ENCODE assay signal across 9 cellular contexts in the genomic region with DNA sequence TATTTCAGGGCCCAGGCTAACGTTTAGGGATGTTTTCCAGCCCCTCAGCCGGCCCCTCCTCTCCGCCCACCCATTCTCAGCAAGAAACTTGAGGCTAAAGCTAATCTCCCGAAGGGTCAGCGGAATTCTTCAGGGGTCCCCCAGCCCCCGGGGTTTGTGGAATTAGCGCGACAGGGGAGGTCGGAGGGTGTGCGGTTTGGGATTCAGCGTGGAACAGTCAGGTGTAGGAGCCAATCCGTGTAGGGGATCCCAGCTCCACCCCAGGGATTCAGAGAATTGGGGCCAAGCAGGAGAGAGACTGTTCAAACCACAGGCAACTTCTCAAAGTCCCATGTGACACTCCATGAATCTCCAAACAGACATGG. TPM values are rescaled to one million over a fixed set of nuclear protein-coding genes. Genes with fewer than 3 reads are reported as not detected.
DNase-seq lines count a peak whose midpoint lies in the region; ATAC-seq and TF ChIP-seq lines count a peak whose summit lies in the region.
"Had no signal": no experiment of that assay in that cellular context is flagged by ENCODE, and none has a peak within 500 bp of the region (broad histone marks: within the 10 kb centered on the region; RNA-seq: fewer than 3 reads in every experiment).

No MANE protein-coding gene starts in this region.

- H4K20me1 ChIP-seq in MM.1S (ENCODE audit: insufficient read depth, low read length), result no peaks in the 10 kb centered on the region

- peak overlapping the region; percentile 83 for H3K4me2 ChIP-seq in MM.1S (ENCODE audit: low read depth, low read length)

- H3K9ac ChIP-seq in MM.1S (ENCODE audit: low read length) (no peak overlapping the region), colonic mucosa (ENCODE audit: low read depth in 2 of 2, low read length in 2 of 2) (peak overlapping the region in 1 of 2 donors; percentile 54), muscle layer of colon (ENCODE audit: low read length) (peak overlapping the region; percentile 75)

- ATAC-seq in GM18868 (IDR thresholded peaks at IDR 0.05; ENCODE audit: unreplicated experiment), result no peak
- no peak for ATAC-seq in HG03135 (IDR thresholded peaks at IDR 0.05; ENCODE audit: unreplicated experiment)
- ATAC-seq in HG03469 (IDR thresholded peaks at IDR 0.05; ENCODE audit: unreplicated experiment), result no peak
- no peak for ATAC-seq in HG02840 (IDR thresholded peaks at IDR 0.05; ENCODE audit: low FRiP score, unreplicated experiment)
- ATAC-seq: GM12878 had no signal

- H3K79me2 ChIP-seq in MM.1S (ENCODE audit: low read length), result no peaks in the 10 kb centered on the region

- H3K9me2 ChIP-seq in MM.1S (replicated peaks; ENCODE audit: insufficient read depth, low read length), result no peaks in the 10 kb centered on the region

- H3K27ac ChIP-seq in MM.1S (ENCODE audit: low read length) (no peak overlapping the region), colonic mucosa (no peak overlapping the region), muscle layer of colon (ENCODE audit: low read depth, low read length) (peak overlapping the region; percentile 90)

- intact Hi-C loops in CD14-positive monocyte (cut with micrococcal nuclease), result no loop called here
- intact Hi-C loops in colonic mucosa (cut with DNase I), result no loop called here

- H3K36me3 Mint-ChIP-seq in CD14-positive monocyte, result peaks cover 16 to 27% of the 10 kb centered on the region in 2 donors

- H3K36me3 ChIP-seq in MM.1S (replicated peaks; ENCODE audit: insufficient read depth, low read length) (no peaks in the 10 kb centered on the region), colonic mucosa (no peaks in the 10 kb centered on the region), muscle layer of colon (ENCODE audit: insufficient read depth, low read length) (no peaks in the 10 kb centered on the region)

- peaks cover 9 to 16% (median 11%) of the 10 kb centered on the region in 3 donors for H3K27me3 Mint-ChIP-seq in CD14-positive monocyte (ENCODE audit: low read depth in 3 of 3)

- peak overlapping the region; percentile 60 for H3K4me3 ChIP-seq in MM.1S (ENCODE audit: low read length)
- peak overlapping the region; percentile 36 for H3K4me3 ChIP-seq in colonic mucosa
- peak overlapping the region; percentile 71 to 73 for H3K4me3 ChIP-seq in muscle layer of colon (ENCODE audit: low read depth in 1 of 2, low read length in 2 of 2)
- H3K4me3 ChIP-seq: GM12878 had no signal

- H3K4me1 ChIP-seq in MM.1S (ENCODE audit: low read length) (0 out of 2 replicates have a peak, but pooled peaks cover 3% of the 10 kb centered on the region), colonic mucosa (no peaks in the 10 kb centered on the region), muscle layer of colon (ENCODE audit: insufficient read depth, low read length) (no peaks in the 10 kb centered on the region)

- H3K27ac Mint-ChIP-seq in CD14-positive monocyte, result peak overlapping the region in 2 of 7 donors; percentile 68 to 87

- peak overlapping the region; percentile 86 to 98 for H3K4me3 Mint-ChIP-seq in CD14-positive monocyte

- H3K4me1 Mint-ChIP-seq in CD14-positive monocyte, result peaks cover 37% of the 10 kb centered on the region

- no peak for TF ChIP-seq CTCF in CD14-positive monocyte (IDR thresholded peaks at IDR 0.05)
- TF ChIP-seq CTCF in MM.1S (IDR thresholded peaks at IDR 0.05; ENCODE audit: low read length), result no peak
- no peak for TF ChIP-seq CTCF in colonic mucosa (IDR thresholded peaks at IDR 0.05)

- H2AFZ ChIP-seq in MM.1S (ENCODE audit: low read length), result peak overlapping the region; percentile 73

- H3K27me3 ChIP-seq in MM.1S (replicated peaks; ENCODE audit: insufficient read depth, low read length) (no peaks in the 10 kb centered on the region), colonic mucosa (no peaks in the 10 kb centered on the region), muscle layer of colon (ENCODE audit: control insufficient read depth in 1 of 2, insufficient read depth in 2 of 2, low read length in 2 of 2) (no peaks in the 10 kb centered on the region)

- no peaks in the 10 kb centered on the region for H3K9me3 Mint-ChIP-seq in CD14-positive monocyte

- no peaks in the 10 kb centered on the region for H3F3A ChIP-seq in MM.1S (ENCODE audit: insufficient read depth, low read length)

- H3K9me3 ChIP-seq in MM.1S (replicated peaks; ENCODE audit: insufficient read depth, low read length) (no peaks in the 10 kb centered on the region), colonic mucosa (no peaks in the 10 kb centered on the region), muscle layer of colon (ENCODE audit: low read length) (no peaks in the 10 kb centered on the region)

- DNase-seq in CD14-positive monocyte (ENCODE audit: low spot score) (no peak), MM.1S (no peak), colonic mucosa (no peak)

RNA-seq across cellular contexts. Expression of a gene that starts 1.7 kb away (rescaled TPM):
- polyA plus RNA-seq in CD14-positive monocyte, result 10 to 100 TPM in 1 of 2 donors, 1 to 10 TPM in 1; 9.1 to 10.5 TPM
- 1 to 10 TPM; 1.0 to 1.4 TPM for total RNA-seq in colonic mucosa
- total RNA-seq: GM12878 had no signal
